ENCODE assay signal across 13 cellular contexts in the genomic region with DNA sequence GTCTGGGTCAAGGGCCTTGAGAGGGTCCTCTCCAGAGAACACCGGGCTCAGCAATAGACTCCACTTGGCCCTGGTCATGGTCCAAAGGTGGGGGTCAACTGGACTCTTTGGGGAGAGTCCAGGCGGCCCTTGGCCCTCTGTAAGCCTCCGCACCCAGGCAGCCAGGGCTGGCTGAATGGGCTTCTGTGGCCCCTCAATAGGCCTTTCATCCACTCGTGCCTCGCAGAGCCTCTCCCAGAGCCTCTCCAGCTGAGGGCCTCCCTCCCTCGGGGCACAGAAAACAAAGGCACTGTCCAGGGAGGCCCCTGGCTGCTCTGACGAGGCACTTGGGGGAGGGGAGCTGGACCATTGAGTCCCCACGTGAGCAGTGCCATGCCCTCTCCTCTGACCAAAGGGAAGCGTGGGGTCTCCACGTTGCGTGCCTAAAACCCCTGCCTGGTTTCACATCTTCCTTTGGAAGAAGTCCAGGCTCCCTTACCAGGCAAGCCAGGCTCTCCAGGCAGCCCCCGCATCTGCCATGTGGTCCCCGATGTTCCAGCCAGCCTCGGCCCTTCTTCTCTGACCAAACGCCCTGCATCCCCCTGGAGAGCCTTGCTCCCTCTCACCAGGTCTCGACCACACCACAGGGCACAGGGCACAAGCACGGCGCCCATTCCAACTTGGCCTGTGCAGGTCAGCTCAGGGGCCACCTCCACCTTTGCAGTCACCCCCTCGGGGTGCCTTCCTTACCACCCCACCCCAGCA. TPM values are rescaled to one million over a fixed set of nuclear protein-coding genes. Genes with fewer than 3 reads are reported as not detected.
DNase-seq lines count a peak whose midpoint lies in the region; ATAC-seq, FAIRE-seq and TF ChIP-seq lines count a peak whose summit lies in the region.
"Had no signal": no experiment of that assay in that cellular context is flagged by ENCODE, and none has a peak within 500 bp of the region (broad histone marks: within the 10 kb centered on the region; RNA-seq: fewer than 3 reads in every experiment).

No MANE protein-coding gene starts in this region.

- CTCF ChIA-PET in WTC11 (lab: Charles Lee), result interaction anchor here (1.4 to 2.1 kb wide), 2 partner anchors 16 to 39 kb away, joined by 3 to 16 read pairs; no protein-coding TSS in a partner anchor

- H3K9me3 ChIP-seq in neural progenitor cell (ENCODE audit: low read depth), result no peaks in the 10 kb centered on the region
- H3K9me3 ChIP-seq in tibial nerve, result no peaks in the 10 kb centered on the region
- H3K9me3 ChIP-seq in small intestine (ENCODE audit: control insufficient read depth, low read depth), result no peaks in the 10 kb centered on the region

- H3K4me2 ChIP-seq in neural progenitor cell, result peak overlapping the region; percentile 42

- no peaks in the 10 kb centered on the region for H3K36me3 Mint-ChIP-seq in WTC11
- H3K36me3 Mint-ChIP-seq in neural progenitor cell, result no peaks in the 10 kb centered on the region
- H3K36me3 Mint-ChIP-seq: activated naive CD4-positive, alpha-beta T cell treated with anti-CD3 and anti-CD28 coated beads, Interleukin-2, amount 50 U/mL, for 72 hours had no signal

- peak in 1 of 2 donors; percentile 81 for TF ChIP-seq EP300 in tibial nerve (IDR thresholded peaks at IDR 0.05)

- ATAC-seq in WTC11 (no peak), esophagus mucosa (peak; percentile 11)
- ATAC-seq: activated naive CD4-positive, alpha-beta T cell treated with anti-CD3 and anti-CD28 coated beads, Interleukin-2, amount 50 U/mL, for 72 hours; HCT116 had no signal

- POLR2A ChIA-PET in WTC11 (lab: Charles Lee), result interaction anchor here (0.5 kb wide), 1 partner anchor 242 kb away, joined by 3 read pairs; no protein-coding TSS in a partner anchor

- peaks cover 9% of the 10 kb centered on the region for H3K79me2 ChIP-seq in neural progenitor cell (ENCODE audit: low read depth)

- H3K4me1 ChIP-seq in neural progenitor cell (peaks cover 21% of the 10 kb centered on the region), tibial nerve (peaks cover 4 to 85% (median 42%) of the 10 kb centered on the region in 4 donors), small intestine (ENCODE audit: control insufficient read depth in 2 of 2, insufficient read depth in 1 of 2, low read depth in 1 of 2, low read length in 1 of 2) (peaks cover 3% of the 10 kb centered on the region in 2 donors)

- H4K20me1 ChIP-seq in neural progenitor cell (ENCODE audit: low read depth), result peaks cover 27% of the 10 kb centered on the region

- H2AFZ ChIP-seq in neural progenitor cell (replicated peaks), result no peak overlapping the region

- H3K4me3 ChIP-seq in neural progenitor cell (no peak overlapping the region), tibial nerve (no peak overlapping the region), small intestine (ENCODE audit: low read depth in 1 of 2, low read length in 2 of 2) (no peak overlapping the region)

- TF ChIP-seq POLR2A in tibial nerve (IDR thresholded peaks at IDR 0.05), result no peak

- H3K27me3 Mint-ChIP-seq in WTC11 (ENCODE audit: low read depth), result no peaks in the 10 kb centered on the region
- no peaks in the 10 kb centered on the region for H3K27me3 Mint-ChIP-seq in neural progenitor cell (ENCODE audit: insufficient read depth, low read depth)
- H3K27me3 Mint-ChIP-seq: stimulated activated naive CD8-positive, alpha-beta T cell treated with anti-CD3 and anti-CD28 coated beads, Interleukin-15, Interleukin-2, amounts not matched to agents 100 ng/mL and 50 ng/mL, for 24 hours had no signal

- no peak overlapping the region for H3K27ac ChIP-seq in neural progenitor cell
- H3K27ac ChIP-seq in tibial nerve, result peak overlapping the region; percentile 53 to 96 (median 78)
- no peak overlapping the region for H3K27ac ChIP-seq in small intestine (ENCODE audit: low read depth in 1 of 2, low read length in 1 of 2)
- H3K27ac ChIP-seq: VCaP had no signal

- H3K9me3 Mint-ChIP-seq in WTC11 (no peaks in the 10 kb centered on the region), neural progenitor cell (no peaks in the 10 kb centered on the region)
- H3K9me3 Mint-ChIP-seq: activated naive CD4-positive, alpha-beta T cell treated with anti-CD3 and anti-CD28 coated beads, Interleukin-2, amount 50 U/mL, for 72 hours; stimulated activated naive CD8-positive, alpha-beta T cell treated with anti-CD3 and anti-CD28 coated beads, Interleukin-15, Interleukin-2, amounts not matched to agents 100 ng/mL and 50 ng/mL, for 24 hours had no signal

- no peak overlapping the region for H3K27ac Mint-ChIP-seq in WTC11
- peak overlapping the region; percentile 25 for H3K27ac Mint-ChIP-seq in neural progenitor cell
- H3K27ac Mint-ChIP-seq: stimulated activated naive CD8-positive, alpha-beta T cell treated with anti-CD3 and anti-CD28 coated beads, Interleukin-15, Interleukin-2, amounts not matched to agents 100 ng/mL and 50 ng/mL, for 24 hours had no signal

- WGBS in tibial nerve, 2 donors, result 44 to 46% methylated on average over 14 to 17 of the region's 19 CpGs
- 85 to 87% (median 86%) methylated on average over 13 to 19 of the region's 19 CpGs for WGBS in small intestine, 3 donors

- H3K4me1 Mint-ChIP-seq in WTC11 (peaks cover 26% of the 10 kb centered on the region), neural progenitor cell (peaks cover 46% of the 10 kb centered on the region)

- H3K4me3 Mint-ChIP-seq in WTC11, result no peak overlapping the region
- no peak overlapping the region for H3K4me3 Mint-ChIP-seq in neural progenitor cell
- H3K4me3 Mint-ChIP-seq: stimulated activated naive CD8-positive, alpha-beta T cell treated with anti-CD3 and anti-CD28 coated beads, Interleukin-15, Interleukin-2, amounts not matched to agents 100 ng/mL and 50 ng/mL, for 24 hours had no signal

- H3F3A ChIP-seq in neural progenitor cell (ENCODE audit: low read depth), result no peaks in the 10 kb centered on the region

- H3K36me3 ChIP-seq in neural progenitor cell, result no peaks in the 10 kb centered on the region
- H3K36me3 ChIP-seq in tibial nerve, result no peaks in the 10 kb centered on the region
- no peaks in the 10 kb centered on the region for H3K36me3 ChIP-seq in small intestine (ENCODE audit: control insufficient read depth in 2 of 2, insufficient read depth in 2 of 2, low read length in 2 of 2)

- H3K27me3 ChIP-seq in neural progenitor cell (no peaks in the 10 kb centered on the region), tibial nerve (no peaks in the 10 kb centered on the region), small intestine (ENCODE audit: control insufficient read depth in 2 of 2, insufficient read depth in 2 of 2, low read length in 2 of 2) (no peaks in the 10 kb centered on the region)

- no peak overlapping the region for H3K9ac ChIP-seq in neural progenitor cell

- FAIRE-seq in small intestine (lab: Jason Lieb, UNC), result no peak

- DNase-seq in WTC11 (ENCODE audit: low spot score) (no peak), neural progenitor cell (ENCODE audit: low spot score) (no peak), tibial nerve (ENCODE audit: low spot score in 2 of 2) (no peak), NOMO-1 treated with DMSO at 0.1 percent for 48 hours (lab: John Stamatoyannopoulos, UW; ENCODE audit: unreplicated experiment) (no peak), NCI-H524 treated with DMSO at 0.1 percent for 48 hours (lab: John Stamatoyannopoulos, UW) (no peak), small intestine (no peak)

- TF ChIP-seq CTCF in WTC11 (IDR thresholded peaks at IDR 0.05) (no peak), neural progenitor cell (IDR thresholded peaks at IDR 0.05) (no peak), tibial nerve (IDR thresholded peaks at IDR 0.05) (no peak)

TF ChIP-seq in WTC11, 78 proteins besides CTCF, POLR2A, EP300 and RAD21 (continues in another document):
- TF ChIP-seq, protein P1, sequence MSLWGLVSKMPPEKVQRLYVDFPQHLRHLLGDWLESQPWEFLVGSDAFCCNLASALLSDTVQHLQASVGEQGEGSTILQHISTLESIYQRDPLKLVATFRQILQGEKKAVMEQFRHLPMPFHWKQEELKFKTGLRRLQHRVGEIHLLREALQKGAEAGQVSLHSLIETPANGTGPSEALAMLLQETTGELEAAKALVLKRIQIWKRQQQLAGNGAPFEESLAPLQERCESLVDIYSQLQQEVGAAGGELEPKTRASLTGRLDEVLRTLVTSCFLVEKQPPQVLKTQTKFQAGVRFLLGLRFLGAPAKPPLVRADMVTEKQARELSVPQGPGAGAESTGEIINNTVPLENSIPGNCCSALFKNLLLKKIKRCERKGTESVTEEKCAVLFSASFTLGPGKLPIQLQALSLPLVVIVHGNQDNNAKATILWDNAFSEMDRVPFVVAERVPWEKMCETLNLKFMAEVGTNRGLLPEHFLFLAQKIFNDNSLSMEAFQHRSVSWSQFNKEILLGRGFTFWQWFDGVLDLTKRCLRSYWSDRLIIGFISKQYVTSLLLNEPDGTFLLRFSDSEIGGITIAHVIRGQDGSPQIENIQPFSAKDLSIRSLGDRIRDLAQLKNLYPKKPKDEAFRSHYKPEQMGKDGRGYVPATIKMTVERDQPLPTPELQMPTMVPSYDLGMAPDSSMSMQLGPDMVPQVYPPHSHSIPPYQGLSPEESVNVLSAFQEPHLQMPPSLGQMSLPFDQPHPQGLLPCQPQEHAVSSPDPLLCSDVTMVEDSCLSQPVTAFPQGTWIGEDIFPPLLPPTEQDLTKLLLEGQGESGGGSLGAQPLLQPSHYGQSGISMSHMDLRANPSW (CRISPR knock-in tag; conservative IDR thresholded peaks at IDR 0.05; ENCODE audit: low read depth), result no peak
- no peak for TF ChIP-seq OVOL2 (CRISPR knock-in tag; IDR thresholded peaks at IDR 0.05; ENCODE audit: borderline replicate concordance)
- TF ChIP-seq NR2C2 (CRISPR knock-in tag; IDR thresholded peaks at IDR 0.05), result no peak
- TF ChIP-seq, protein P2, sequence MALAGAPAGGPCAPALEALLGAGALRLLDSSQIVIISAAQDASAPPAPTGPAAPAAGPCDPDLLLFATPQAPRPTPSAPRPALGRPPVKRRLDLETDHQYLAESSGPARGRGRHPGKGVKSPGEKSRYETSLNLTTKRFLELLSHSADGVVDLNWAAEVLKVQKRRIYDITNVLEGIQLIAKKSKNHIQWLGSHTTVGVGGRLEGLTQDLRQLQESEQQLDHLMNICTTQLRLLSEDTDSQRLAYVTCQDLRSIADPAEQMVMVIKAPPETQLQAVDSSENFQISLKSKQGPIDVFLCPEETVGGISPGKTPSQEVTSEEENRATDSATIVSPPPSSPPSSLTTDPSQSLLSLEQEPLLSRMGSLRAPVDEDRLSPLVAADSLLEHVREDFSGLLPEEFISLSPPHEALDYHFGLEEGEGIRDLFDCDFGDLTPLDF (CRISPR knock-in tag; IDR thresholded peaks at IDR 0.05), result no peak

RNA-seq across cellular contexts. Expression of a gene that starts 15.5 kb away (rescaled TPM):
- total RNA-seq in WTC11 (2021), result 53.2 to 62.1 TPM (median 57.6 TPM) in 3 replicates
- total RNA-seq in esophagus mucosa, result 45.4 TPM
- total RNA-seq in neural progenitor cell (ENCODE audit: low replicate concordance), result 15.0 and 36.7 TPM in 2 replicates
- total RNA-seq in tibial nerve, result 10 to 100 TPM; 51.6 to 64.9 (median 62.0) TPM
- 10 to 100 TPM; 23.0 to 29.0 (median 28.9) TPM for polyA plus RNA-seq in small intestine

RNA-seq across cellular contexts. Expression of a gene that starts 59.6 kb away (rescaled TPM):
- total RNA-seq in WTC11 (2021) (0.23 to 0.62 TPM (median 0.37 TPM) in 3 replicates), esophagus mucosa (not detected), neural progenitor cell (ENCODE audit: low replicate concordance) (0.50 TPM in 1 of 2 replicates, not detected in the other), tibial nerve (not detected)
- under 1 TPM in 1 of 3 donors, not detected in 2; 0.36 TPM for polyA plus RNA-seq in small intestine
- total RNA-seq: activated naive CD4-positive, alpha-beta T cell treated with anti-CD3 and anti-CD28 coated beads, Interleukin-2, amount 50 U/mL, for 72 hours; chondrocyte; fibroblast of lung had no signal
- polyA plus RNA-seq: fibroblast of lung had no signal

Comparison
In these comparisons a context has a peak if more than half of its experiments do, and no peak if none do; other contexts are left out.
1. H3K27ac ChIP-seq: peak in tibial nerve (4 of 4); none in neural progenitor cell (single experiment) and small intestine (0 of 2).